Comparison of ENCODE assay signal across 13 cellular contexts in genomic region chr11:27696961-27697360, GRCh38. TPM values are rescaled to one million over a fixed set of nuclear protein-coding genes. Genes with fewer than 3 reads are reported as not detected.
DNase-seq lines count a peak whose midpoint lies in the region; ATAC-seq and TF ChIP-seq lines count a peak whose summit lies in the region.
"Had no signal": no experiment of that assay in that cellular context is flagged by ENCODE, and none has a peak within 500 bp of the region (broad histone marks: within the 10 kb centered on the region; RNA-seq: fewer than 3 reads in every experiment).

No MANE protein-coding gene starts in this region.

- H3K4me3 Mint-ChIP-seq in osteocyte (ENCODE audit: unreplicated experiment), result peak overlapping the region; percentile 34
- H3K4me3 Mint-ChIP-seq: activated CD8-positive, alpha-beta T cell treated with anti-CD3 and anti-CD28 coated beads, Interleukin-2, amount 10 ng/mL, durations not matched to agents 7 days and 5 days; CD4-positive, alpha-beta T cell had no signal

- no peak for TF ChIP-seq CTCF in epithelial cell of esophagus (IDR thresholded peaks at IDR 0.05; ENCODE audit: insufficient read depth, low read depth, low read length, missing control alignments)
- TF ChIP-seq CTCF in osteocyte (IDR thresholded peaks at IDR 0.05), result no peak

- H3K9me3 Mint-ChIP-seq in osteocyte (ENCODE audit: unreplicated experiment), result no peaks in the 10 kb centered on the region
- H3K9me3 Mint-ChIP-seq: CD4-positive, alpha-beta T cell had no signal

- ATAC-seq in HG03460 (IDR thresholded peaks at IDR 0.05; ENCODE audit: unreplicated experiment), result no peak
- ATAC-seq: activated CD8-positive, alpha-beta T cell treated with anti-CD3 and anti-CD28 coated beads, Interleukin-2, amount 10 ng/mL, durations not matched to agents 7 days and 5 days; gastroesophageal sphincter; mucosa of descending colon had no signal

- peaks cover 46% of the 10 kb centered on the region for H3K4me1 Mint-ChIP-seq in osteocyte (ENCODE audit: unreplicated experiment)

- H3K4me3 ChIP-seq in epithelial cell of esophagus (ENCODE audit: low read length), result no peak overlapping the region
- H3K4me3 ChIP-seq: gastroesophageal sphincter, mucosa of descending colon, testis had no signal

- H3K27me3 Mint-ChIP-seq in osteocyte (ENCODE audit: unreplicated experiment), result no peaks in the 10 kb centered on the region

- DNase-seq in EL, result peak; percentile 62
- DNase-seq in NCI-H69 (lab: John Stamatoyannopoulos, UW), result peak; percentile 61
- peak; percentile 49 for DNase-seq in epithelial cell of esophagus (ENCODE audit: low read depth)
- no peak for DNase-seq in osteocyte (ENCODE audit: extremely low spot score, unreplicated experiment)
- no peak for DNase-seq in cerebellar cortex (ENCODE audit: low spot score)
- DNase-seq in NCI-H2107 (lab: John Stamatoyannopoulos, UW), result no peak
- no peak for DNase-seq in pons (ENCODE audit: low spot score)
- DNase-seq: activated CD8-positive, alpha-beta T cell treated with anti-CD3 and anti-CD28 coated beads, Interleukin-2, amount 10 ng/mL, durations not matched to agents 7 days and 5 days; CD4-positive, alpha-beta T cell; mucosa of descending colon; testis had no signal

- H3K27ac Mint-ChIP-seq in osteocyte (ENCODE audit: unreplicated experiment), result peak overlapping the region; percentile 27
- H3K27ac Mint-ChIP-seq: activated CD8-positive, alpha-beta T cell treated with anti-CD3 and anti-CD28 coated beads, Interleukin-2, amount 10 ng/mL, durations not matched to agents 7 days and 5 days; CD4-positive, alpha-beta T cell had no signal

- no peaks in the 10 kb centered on the region for H3K36me3 Mint-ChIP-seq in osteocyte (ENCODE audit: unreplicated experiment)

RNA-seq across cellular contexts. Expression of gene BDNF, which starts 3.3 kb away (rescaled TPM):
- total RNA-seq in osteocyte, result 4.2 and 4.9 TPM in 2 replicates
- total RNA-seq: activated CD8-positive, alpha-beta T cell treated with anti-CD3 and anti-CD28 coated beads, Interleukin-2, amount 10 ng/mL, durations not matched to agents 7 days and 5 days; CD4-positive, alpha-beta T cell had no signal

Comparison
In these comparisons a context has a peak if more than half of its experiments do, and no peak if none do; other contexts are left out.
1. DNase-seq: peak in EL (single experiment), NCI-H69 (single experiment) and epithelial cell of esophagus (single experiment); none in osteocyte (single experiment), cerebellar cortex (single experiment), NCI-H2107 (single experiment) and pons (single experiment).